Comparison of ENCODE assay signal across 30 cellular contexts in the genomic region with DNA sequence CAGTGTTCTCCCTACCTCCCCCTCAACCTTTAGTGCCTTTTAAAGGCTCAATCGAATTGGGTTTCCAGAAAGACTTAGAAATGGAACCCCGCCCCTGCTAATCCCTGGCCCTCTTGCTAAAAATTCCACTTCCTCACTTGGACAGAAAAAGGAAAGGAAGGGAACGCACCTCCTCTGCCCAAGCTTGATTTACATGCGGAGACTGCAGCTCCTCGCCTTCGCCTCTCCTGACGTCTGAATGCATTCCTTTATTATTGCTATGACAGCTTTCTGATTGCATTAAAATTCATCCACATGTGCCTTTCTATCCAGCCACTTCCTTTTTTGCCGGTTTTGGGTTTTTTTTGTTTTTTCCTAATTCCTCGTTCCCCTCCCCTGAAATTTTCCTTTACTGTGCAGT.
"Had no signal": no experiment of that assay in that cellular context is flagged by ENCODE, and none has a peak within 500 bp of the region (broad histone marks: within the 10 kb centered on the region; RNA-seq: fewer than 3 reads in every experiment).

No MANE protein-coding gene starts in this region.

- H3K36me3 ChIP-seq: neutrophil, ovary, right lobe of liver, sigmoid colon, stomach, suprapubic skin, thoracic aorta, thyroid gland, tibial nerve, upper lobe of left lung, vagina had no signal

- H3K4me3 ChIP-seq: ovary, psoas muscle, right lobe of liver, sigmoid colon, stomach, suprapubic skin, thoracic aorta, thyroid gland, tibial nerve, upper lobe of left lung, vagina had no signal

- H3K9me3 Mint-ChIP-seq: natural killer cell; stimulated activated effector memory CD8-positive, alpha-beta T cell treated with anti-CD3 and anti-CD28 coated beads, Interleukin-12 subunit alpha, Interleukin-12 subunit beta, amount 100 ng/mL, for 72 hours; stimulated activated naive CD8-positive, alpha-beta T cell treated with anti-CD3 and anti-CD28 coated beads, Interleukin-15, Interleukin-2, amounts not matched to agents 100 ng/mL and 50 ng/mL, for 24 hours had no signal

- H3K27me3 ChIP-seq: ovary, right lobe of liver, thyroid gland, vagina had no signal

- DNase-seq: naive thymus-derived CD4-positive, alpha-beta T cell; natural killer cell; ovary; posterior cingulate gyrus; psoas muscle; retina; right cardiac atrium; right lobe of liver; sigmoid colon; small intestine; stimulated activated CD4-positive, alpha-beta T cell treated with anti-CD3 and anti-CD28 coated beads, Interleukin-15, amount 100 ng/mL, for 24 hours; stimulated activated CD4-positive, alpha-beta T cell treated with anti-CD3 and anti-CD28 coated beads, Interleukin-2, amount 100 ng/mL, for 24 hours; stimulated activated CD4-positive, alpha-beta T cell treated with anti-CD3 and anti-CD28 coated beads, Interleukin-2, amount 100 ng/mL, for 48 hours; stimulated activated CD4-positive, alpha-beta T cell treated with anti-CD3 and anti-CD28 coated beads, Interleukin-4, amount 100 ng/mL, for 24 hours; stimulated activated naive B cell treated with anti-CD40 and anti-IgM and Interleukin-4, amounts not matched to agents 10 μg/mL and 1 μg/mL and 100 μg/mL, for 72 hours; stimulated activated naive CD4-positive, alpha-beta T cell treated with Interleukin-2 at 50 U/mL for 16 hours; stomach; thyroid gland; trophoblast cell; upper lobe of left lung had no signal

- H3K4me3 Mint-ChIP-seq: naive thymus-derived CD4-positive, alpha-beta T cell; natural killer cell; nephron; stimulated activated effector memory CD8-positive, alpha-beta T cell treated with anti-CD3 and anti-CD28 coated beads, Interleukin-12 subunit alpha, Interleukin-12 subunit beta, amount 100 ng/mL, for 72 hours; stimulated activated naive B cell treated with anti-CD40 and anti-IgM and Interleukin-4, amounts not matched to agents 10 μg/mL and 1 μg/mL and 100 μg/mL, for 72 hours; stimulated activated naive CD8-positive, alpha-beta T cell treated with anti-CD3 and anti-CD28 coated beads, Interleukin-15, Interleukin-2, amounts not matched to agents 100 ng/mL and 50 ng/mL, for 24 hours had no signal

- H3K27ac Mint-ChIP-seq: naive thymus-derived CD4-positive, alpha-beta T cell; natural killer cell; nephron; progenitor cell of endocrine pancreas; stimulated activated effector memory CD8-positive, alpha-beta T cell treated with anti-CD3 and anti-CD28 coated beads, Interleukin-12 subunit alpha, Interleukin-12 subunit beta, amount 100 ng/mL, for 72 hours; stimulated activated naive B cell treated with anti-CD40 and anti-IgM and Interleukin-4, amounts not matched to agents 10 μg/mL and 1 μg/mL and 100 μg/mL, for 72 hours; stimulated activated naive CD8-positive, alpha-beta T cell treated with anti-CD3 and anti-CD28 coated beads, Interleukin-15, Interleukin-2, amounts not matched to agents 100 ng/mL and 50 ng/mL, for 24 hours had no signal

- H2AFZ ChIP-seq: parathyroid adenoma had no signal

- ATAC-seq: naive thymus-derived CD4-positive, alpha-beta T cell; natural killer cell; psoas muscle; right cardiac atrium; right lobe of liver; stimulated activated effector memory CD8-positive, alpha-beta T cell treated with anti-CD3 and anti-CD28 coated beads, Interleukin-12 subunit alpha, Interleukin-12 subunit beta, amount 100 ng/mL, for 72 hours; stimulated activated naive B cell treated with anti-CD40 and anti-IgM and Interleukin-4, amounts not matched to agents 10 μg/mL and 1 μg/mL and 100 μg/mL, for 72 hours had no signal

- H3K27ac ChIP-seq: neutrophil, ovary, parathyroid adenoma, psoas muscle, right lobe of liver, sigmoid colon, stomach, suprapubic skin, thoracic aorta, thyroid gland, tibial nerve, upper lobe of left lung, vagina had no signal

- H3K79me2 ChIP-seq: parathyroid adenoma had no signal

- H3K9me3 ChIP-seq: neutrophil, psoas muscle, right lobe of liver, sigmoid colon, suprapubic skin, thoracic aorta, thyroid gland, tibial nerve, vagina had no signal

- H3K36me3 Mint-ChIP-seq: natural killer cell; stimulated activated effector memory CD8-positive, alpha-beta T cell treated with anti-CD3 and anti-CD28 coated beads, Interleukin-12 subunit alpha, Interleukin-12 subunit beta, amount 100 ng/mL, for 72 hours had no signal

- H3K4me1 ChIP-seq: parathyroid adenoma, psoas muscle, right lobe of liver, sigmoid colon, suprapubic skin, thyroid gland had no signal
